9 cellular contexts compared by ENCODE assay signal in genomic region chr18:500230-500555, GRCh38. TPM values are rescaled to one million over a fixed set of nuclear protein-coding genes. Genes with fewer than 3 reads are reported as not detected.
DNase-seq lines count a peak whose midpoint lies in the region; ATAC-seq, FAIRE-seq and TF ChIP-seq lines count a peak whose summit lies in the region.
"Had no signal": no experiment of that assay in that cellular context is flagged by ENCODE, and none has a peak within 500 bp of the region (broad histone marks: within the 10 kb centered on the region; RNA-seq: fewer than 3 reads in every experiment).

No MANE protein-coding gene starts in this region.

- CTCF ChIA-PET in H1 (lab: Charles Lee; ENCODE audit: partially characterized antibody): interaction anchor here (0.7 to 1.0 kb wide), 2 partner anchors 20 to 61 kb away, joined by 3 read pairs; no protein-coding TSS in a partner anchor

- TF ChIP-seq EP300 in H1 (IDR thresholded peaks at IDR 0.05; ENCODE audit: borderline replicate concordance in 1 of 2, low read depth in 2 of 2, low read length in 2 of 2): no peak
- TF ChIP-seq EP300 in transverse colon (IDR thresholded peaks at IDR 0.05; ENCODE audit: low read depth): no peak

- H2BK120ac ChIP-seq in H1 (replicated peaks; ENCODE audit: low read depth, low read length): no peak overlapping the region
- peak overlapping the region; percentile 39 for H2BK120ac ChIP-seq in mesendoderm (ENCODE audit: low read depth, low read length)

- H3K4me2 ChIP-seq in H1 (ENCODE audit: insufficient read depth in 1 of 2, low read depth in 2 of 2, low read length in 2 of 2) (peak overlapping the region; percentile 77 to 95), mesendoderm (ENCODE audit: low read length) (peak overlapping the region; percentile 89)

- H3K18ac ChIP-seq in H1 (ENCODE audit: extremely low read depth, low read length) (no peak overlapping the region), mesendoderm (ENCODE audit: low read length) (peak overlapping the region; percentile 98)

- DNase-seq in NCI-H1417 (lab: John Stamatoyannopoulos, UW) (peak in 2 of 3 experiments; percentile 33 to 41), NCI-H1417 treated with DMSO at 0.1 percent for 48 hours (lab: John Stamatoyannopoulos, UW) (no peak), H1 (ENCODE audit: low read depth in 1 of 2, low spot score in 2 of 2) (no peak), mesendoderm (peak; percentile 65), transverse colon (no peak), NCI-H2196 treated with DMSO at 0.1 percent for 48 hours (lab: John Stamatoyannopoulos, UW; ENCODE audit: unreplicated experiment) (no peak), GOT3 (lab: John Stamatoyannopoulos, UW) (no peak)
- DNase-seq: activated naive CD4-positive, alpha-beta T cell treated with Interleukin-2 at 50 U/mL for 16 hours had no signal

- ATAC-seq in GM21825 (IDR thresholded peaks at IDR 0.05; ENCODE audit: unreplicated experiment): no peak

- intact Hi-C loops in transverse colon (cut with DNase I; ENCODE audit: low total_unique reads): no loop called here

- no peak for TF ChIP-seq POLR2A in H1 (IDR thresholded peaks at IDR 0.05; ENCODE audit: control extremely low read depth in 1 of 2, low read depth in 2 of 2, low read length in 2 of 2)
- no peak for TF ChIP-seq POLR2A in transverse colon (IDR thresholded peaks at IDR 0.05)

- H3K9me3 ChIP-seq in H1 (ENCODE audit: insufficient read depth in 2 of 2, low read depth in 1 of 2, low read length in 1 of 2): no peaks in the 10 kb centered on the region
- no peaks in the 10 kb centered on the region for H3K9me3 ChIP-seq in transverse colon

- H3K4me1 ChIP-seq in H1 (replicated peaks in 1 of 4; ENCODE audit: control insufficient read depth in 3 of 4, insufficient read depth in 4 of 4, low read length in 3 of 4) (peaks cover 0 to 13% (median 6%) of the 10 kb centered on the region in 4 experiments; a peak in 5 of 7 replicates), mesendoderm (ENCODE audit: control insufficient read depth, low read depth, low read length) (peaks cover 9% of the 10 kb centered on the region), transverse colon (peaks cover 0 to 16% (median 6%) of the 10 kb centered on the region in 4 donors)

- H4K5ac ChIP-seq in H1 (ENCODE audit: insufficient read length, low read depth, low read length) (no peak overlapping the region), mesendoderm (ENCODE audit: low read length) (no peak overlapping the region)

- no peak for FAIRE-seq in H1 (lab: Jason Lieb, UNC)

- peaks cover 20% of the 10 kb centered on the region for H3K23me2 ChIP-seq in H1 (ENCODE audit: low read depth, low read length)

- no peak overlapping the region for H2BK20ac ChIP-seq in H1 (ENCODE audit: low read length)

- in situ Hi-C loops in transverse colon (cut with MboI; ENCODE audit: low pct_ligation_motif_present in 1 of 4, low pct_unique_long_range_greater_than_20kb in 1 of 4, low sequenced_read_pairs in 3 of 4): no loop called here

- H3K27ac ChIP-seq in H1 (ENCODE audit: low read depth, low read length): no peak overlapping the region
- H3K27ac ChIP-seq in mesendoderm (ENCODE audit: low read depth, low read length): peak overlapping the region; percentile 82
- H3K27ac ChIP-seq in transverse colon: peak overlapping the region; percentile 36 to 55 (median 46)

- H3K4me3 ChIP-seq in H1 (ENCODE audit: extremely low read depth in 1 of 4, insufficient read depth in 2 of 4, low read depth in 3 of 4, low read length in 4 of 4) (peak overlapping the region; percentile 48 to 78 (median 54)), mesendoderm (ENCODE audit: low read length) (peak overlapping the region; percentile 87), transverse colon (peak overlapping the region; percentile 38 to 57 (median 42))

- no peak overlapping the region for H4K91ac ChIP-seq in H1 (replicated peaks; ENCODE audit: insufficient read length, low read length)

- no peak overlapping the region for H2BK5ac ChIP-seq in H1 (ENCODE audit: low read depth, low read length)
- peak overlapping the region; percentile 50 for H2BK5ac ChIP-seq in mesendoderm (ENCODE audit: low read length)

- H3K9ac ChIP-seq in H1 (replicated peaks in 1 of 4; ENCODE audit: extremely low read depth in 1 of 4, low read depth in 3 of 4, low read length in 3 of 4) (no peak overlapping the region), mesendoderm (ENCODE audit: low read length) (peak overlapping the region; percentile 87)

- POLR2A ChIA-PET in H1 (lab: Charles Lee; ENCODE audit: partially characterized antibody): no interaction called here

- H4K8ac ChIP-seq in H1 (ENCODE audit: extremely low read depth, insufficient read depth, low read length) (peak overlapping the region; percentile 66; the same call in 1 of the 2 replicates), mesendoderm (ENCODE audit: low read depth, low read length) (no peak overlapping the region)

- peak in 1 of 3 experiments; percentile 9; a peak in 2 of 4 replicates for TF ChIP-seq CTCF in H1 (IDR thresholded peaks at IDR 0.05; ENCODE audit: control extremely low read depth in 1 of 3, insufficient read depth in 1 of 3, low read depth in 1 of 3, low read length in 3 of 3)
- no peak for TF ChIP-seq CTCF in transverse colon (IDR thresholded peaks at IDR 0.05)

- no peaks in the 10 kb centered on the region for H4K20me1 ChIP-seq in H1 (replicated peaks in 1 of 2; ENCODE audit: control insufficient read depth in 1 of 2, insufficient read depth in 2 of 2, low read length in 2 of 2)

- peak overlapping the region; percentile 71; the same call in 1 of the 2 replicates for H2AFZ ChIP-seq in H1 (ENCODE audit: low read length)

- H3K36me3 ChIP-seq in H1 (ENCODE audit: control insufficient read depth in 2 of 4, insufficient read depth in 4 of 4, low read length in 3 of 4): peaks cover 0 to 6% (median 0%) of the 10 kb centered on the region in 4 experiments; a peak in 1 of 8 replicates
- H3K36me3 ChIP-seq in mesendoderm (ENCODE audit: control insufficient read depth, insufficient read depth, low read length): no peaks in the 10 kb centered on the region
- H3K36me3 ChIP-seq in transverse colon: no peaks in the 10 kb centered on the region

- WGBS in H1 (ENCODE audit: extremely low coverage in 1 of 2, insufficient coverage in 1 of 2, insufficient read length in 1 of 2, insufficient replicate concordance in 2 of 2, low coverage in 1 of 2, low lambda C conversion rate in 2 of 2, missing lambda C conversion rate in 1 of 2), 2 experiments: 0% methylated on average over 8 of the region's 40 CpGs; no CpG with 5 or more reads in 1 of the 2 experiments
- no CpG with 5 or more reads among the region's 40 CpGs for WGBS in mesendoderm (ENCODE audit: extremely low coverage, insufficient coverage, low lambda C conversion rate)
- 19% methylated on average over 11 of the region's 40 CpGs; no CpG with 5 or more reads in 1 of the 2 donors for WGBS in transverse colon (ENCODE audit: low coverage in 1 of 2), 2 donors

- H3K56ac ChIP-seq in H1 (replicated peaks; ENCODE audit: insufficient read length, low read depth, low read length) (no peak overlapping the region), mesendoderm (ENCODE audit: low read length) (peak overlapping the region; percentile 94)

- peaks cover 30 to 44% (median 39%) of the 10 kb centered on the region in 4 experiments for H3K27me3 ChIP-seq in H1 (replicated peaks in 1 of 4; ENCODE audit: control insufficient read depth in 3 of 4, extremely low read depth in 1 of 4, insufficient read depth in 3 of 4, low read length in 3 of 4)
- peaks cover 2% of the 10 kb centered on the region for H3K27me3 ChIP-seq in mesendoderm (ENCODE audit: insufficient read depth, low read length, poor library complexity)
- H3K27me3 ChIP-seq in transverse colon: peaks cover 38% of the 10 kb centered on the region

- no peak overlapping the region for H2BK12ac ChIP-seq in H1 (ENCODE audit: low read depth, low read length)

- no peak overlapping the region for H2AK5ac ChIP-seq in H1 (ENCODE audit: low read depth, low read length)
- H2AK5ac ChIP-seq in mesendoderm (ENCODE audit: low read length): no peak overlapping the region

- H3K79me2 ChIP-seq in H1 (ENCODE audit: control insufficient read depth in 1 of 2, insufficient read depth in 2 of 2, low read length in 2 of 2) (no peaks in the 10 kb centered on the region), mesendoderm (ENCODE audit: control insufficient read depth, insufficient read depth, low read length) (peaks cover 16% of the 10 kb centered on the region)

- H3K79me1 ChIP-seq in H1 (ENCODE audit: low read depth, low read length) (no peaks in the 10 kb centered on the region), mesendoderm (ENCODE audit: low read length) (peaks cover 8% of the 10 kb centered on the region)

- TF ChIP-seq RAD21 in H1 (IDR thresholded peaks at IDR 0.05 in 1 of 2, conservative IDR thresholded peaks at IDR 0.05 in 1 of 2; ENCODE audit: low read depth in 2 of 2, low read length in 2 of 2): no peak; a peak in 1 of 4 replicates

- H3K4ac ChIP-seq in H1 (replicated peaks; ENCODE audit: insufficient read length, low read depth, low read length) (no peak overlapping the region), mesendoderm (ENCODE audit: low read depth, low read length) (peak overlapping the region; percentile 95)

- H2BK15ac ChIP-seq in H1 (ENCODE audit: low read length) (no peak overlapping the region), mesendoderm (replicated peaks; ENCODE audit: low read depth) (no peak overlapping the region)

- H3K14ac ChIP-seq in H1 (ENCODE audit: insufficient read length): no peak overlapping the region

- H3K23ac ChIP-seq in H1 (ENCODE audit: insufficient read length) (no peak overlapping the region), mesendoderm (ENCODE audit: low read length) (no peak overlapping the region)

TF ChIP-seq in H1, 55 proteins besides CTCF, POLR2A, EP300 and RAD21:
- TF ChIP-seq KDM4A (IDR thresholded peaks at IDR 0.05; ENCODE audit: low read depth, low read length, severe bottlenecking): peak; percentile 27
- no peak for TF ChIP-seq CHD1 (IDR thresholded peaks at IDR 0.05; ENCODE audit: low read depth, low read length)
- TF ChIP-seq EZH2 (IDR thresholded peaks at IDR 0.05; ENCODE audit: low read depth, low read length, severe bottlenecking): peak; percentile 72

RNA-seq across cellular contexts. Expression of gene COLEC12, which starts 0.3 kb away (rescaled TPM):
- 2.2 and 2.3 TPM in 2 replicates for total RNA-seq in H1 (2021; fragmentation: NEBNext Ultra II Directional; extraction: Animal tissue kit (Norgen Biotek cat#: 25700))
- 0.44 and 0.47 TPM in 2 replicates for polyA plus RNA-seq in H1 (2011; rRNA removed)
- polyA plus RNA-seq in H1 (2011; cell fraction: cytosol; rRNA removed): 0.72 TPM
- polyA plus RNA-seq in H1 (2011; cell fraction: nucleus; rRNA removed): 0.78 TPM
- polyA plus RNA-seq in H1 (2012, experiment 1 of 2): 0.64 to 0.81 TPM (median 0.78 TPM) in 4 replicates
- 0.22 TPM for polyA plus RNA-seq in H1 (2012, experiment 2 of 2)
- polyA plus RNA-seq in H1 (2013, experiment 1 of 2): 1.8 TPM
- polyA plus RNA-seq in H1 (2013, experiment 2 of 2): 2.3 TPM
- polyA minus RNA-seq in H1 (2011; rRNA and poly(A)+ RNA removed): 0.85 and 0.88 TPM in 2 replicates
- 0.44 TPM for polyA minus RNA-seq in H1 (2011; cell fraction: cytosol; rRNA and poly(A)+ RNA removed)
- polyA minus RNA-seq in H1 (2011; cell fraction: nucleus; rRNA and poly(A)+ RNA removed): 0.90 TPM
- 7.5 TPM for polyA plus RNA-seq in mesendoderm (2013, experiment 1 of 2)
- 7.4 TPM for polyA plus RNA-seq in mesendoderm (2013, experiment 2 of 2)
- 1 to 10 TPM; 1.4 to 7.8 (median 2.8) TPM for total RNA-seq in transverse colon

Comparison
In these comparisons a context has a peak if more than half of its experiments do, and no peak if none do; other contexts are left out.
1. DNase-seq: peak in NCI-H1417 (2 of 3) and mesendoderm (single experiment); none in NCI-H1417 treated with DMSO at 0.1 percent for 48 hours (single experiment), H1 (0 of 2), transverse colon (single experiment), NCI-H2196 treated with DMSO at 0.1 percent for 48 hours (single experiment) and GOT3 (single experiment).
2. Peak in every context shown above with its lines, with median percentiles within 50 percentile points of each other: H3K4me3 ChIP-seq.